ENCODE assay signal across 8 cellular contexts in genomic region chr3:52685705-52686691, GRCh38. TPM values are rescaled to one million over a fixed set of nuclear protein-coding genes. Genes with fewer than 3 reads are reported as not detected.
A peak's percentile ranks its signal among the peaks of the same experiment; 100 is the strongest.
DNase-seq lines count a peak whose midpoint lies in the region; ATAC-seq and TF ChIP-seq lines count a peak whose summit lies in the region.

A gene with protein sequence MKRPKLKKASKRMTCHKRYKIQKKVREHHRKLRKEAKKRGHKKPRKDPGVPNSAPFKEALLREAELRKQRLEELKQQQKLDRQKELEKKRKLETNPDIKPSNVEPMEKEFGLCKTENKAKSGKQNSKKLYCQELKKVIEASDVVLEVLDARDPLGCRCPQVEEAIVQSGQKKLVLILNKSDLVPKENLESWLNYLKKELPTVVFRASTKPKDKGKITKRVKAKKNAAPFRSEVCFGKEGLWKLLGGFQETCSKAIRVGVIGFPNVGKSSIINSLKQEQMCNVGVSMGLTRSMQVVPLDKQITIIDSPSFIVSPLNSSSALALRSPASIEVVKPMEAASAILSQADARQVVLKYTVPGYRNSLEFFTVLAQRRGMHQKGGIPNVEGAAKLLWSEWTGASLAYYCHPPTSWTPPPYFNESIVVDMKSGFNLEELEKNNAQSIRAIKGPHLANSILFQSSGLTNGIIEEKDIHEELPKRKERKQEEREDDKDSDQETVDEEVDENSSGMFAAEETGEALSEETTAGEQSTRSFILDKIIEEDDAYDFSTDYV (plus strand): TSS chr3:52686032. CDS start chr3:52686093, 61 bp downstream.
TSS of gene PBRM1 (minus strand) at chr3:52685913.

- H3K4me2 ChIP-seq in DND-41 (ENCODE audit: insufficient read depth, low read length), result peak within 1 kb of the TSS; percentile 73

- H3K36me3 ChIP-seq in DND-41 (ENCODE audit: insufficient read depth, low read length) (peaks cover 64% of the 10 kb centered on the region), KOPT-K1 (ENCODE audit: insufficient read depth, low read length) (peaks cover 71% of the 10 kb centered on the region)

- no peaks in the 10 kb centered on the region for H3K27me3 ChIP-seq in DND-41 (ENCODE audit: insufficient read depth, low read length, poor library complexity)

- peak within 1 kb of the TSS; percentile 94 to 99 (median 98) for H3K4me3 Mint-ChIP-seq in naive B cell
- H3K4me3 Mint-ChIP-seq in stimulated activated effector memory CD8-positive, alpha-beta T cell treated with anti-CD3 and anti-CD28 coated beads, Interleukin-12 subunit alpha, Interleukin-12 subunit beta, amount 100 ng/mL, for 72 hours, result peak within 1 kb of the TSS; percentile 96

- H3K27ac Mint-ChIP-seq in naive B cell, result peak within 1 kb of the TSS; percentile 98 to 100 (median 99)
- peak within 1 kb of the TSS; percentile 98 for H3K27ac Mint-ChIP-seq in stimulated activated effector memory CD8-positive, alpha-beta T cell treated with anti-CD3 and anti-CD28 coated beads, Interleukin-12 subunit alpha, Interleukin-12 subunit beta, amount 100 ng/mL, for 72 hours

- no peaks in the 10 kb centered on the region for H3K9me3 Mint-ChIP-seq in naive B cell
- no peaks in the 10 kb centered on the region for H3K9me3 Mint-ChIP-seq in stimulated activated effector memory CD8-positive, alpha-beta T cell treated with anti-CD3 and anti-CD28 coated beads, Interleukin-12 subunit alpha, Interleukin-12 subunit beta, amount 100 ng/mL, for 72 hours

- peak within 1 kb of the TSS; percentile 88 for H3K27ac ChIP-seq in DND-41 (ENCODE audit: low read length)
- H3K27ac ChIP-seq in KOPT-K1 (ENCODE audit: low read depth, low read length, poor library complexity, severe bottlenecking), result peak within 1 kb of the TSS; percentile 82
- peak within 1 kb of the TSS; percentile 94 for H3K27ac ChIP-seq in RWPE1

- H3K4me3 ChIP-seq in DND-41 (ENCODE audit: low read depth in 1 of 2, low read length in 2 of 2), result peak within 1 kb of the TSS; percentile 69 to 80

- H2AFZ ChIP-seq in DND-41 (ENCODE audit: low read depth, low read length), result peak within 1 kb of the TSS; percentile 71

- DNase-seq in DND-41, result peak; percentile 95
- DNase-seq in RWPE1 (ENCODE audit: low spot score), result peak; percentile 86
- DNase-seq in activated T-helper 1 cell treated with anti-CD3 and anti-CD28 coated beads, Interleukin-2, amount 50 U/mL, for 16 hours (ENCODE audit: low read depth in 1 of 2, low spot score in 1 of 2), result peak; percentile 77 to 90
- peak; percentile 97 for DNase-seq in fibroblast of gingiva (ENCODE audit: low read depth)
- peak; percentile 94 for DNase-seq in naive B cell
- peak; percentile 87 to 94 for DNase-seq in stimulated activated effector memory CD8-positive, alpha-beta T cell treated with anti-CD3 and anti-CD28 coated beads, Interleukin-12 subunit alpha, Interleukin-12 subunit beta, amount 100 ng/mL, for 72 hours (ENCODE audit: low spot score in 2 of 2)

- H3K4me1 Mint-ChIP-seq in naive B cell, result peaks cover 15 to 52% (median 17%) of the 10 kb centered on the region in 3 donors
- H3K4me1 Mint-ChIP-seq in stimulated activated effector memory CD8-positive, alpha-beta T cell treated with anti-CD3 and anti-CD28 coated beads, Interleukin-12 subunit alpha, Interleukin-12 subunit beta, amount 100 ng/mL, for 72 hours, result peaks cover 67% of the 10 kb centered on the region

- peaks cover 26% of the 10 kb centered on the region; the same call in 1 of the 2 replicates for H4K20me1 ChIP-seq in DND-41 (ENCODE audit: insufficient read depth, low read length)

- CTCF ChIA-PET in RWPE1 (lab: Yijun Ruan, JAX), result no interaction called here

- H3K79me2 ChIP-seq in DND-41 (ENCODE audit: insufficient read depth, low read length), result peaks cover 91% of the 10 kb centered on the region

- no peaks in the 10 kb centered on the region for H3K9me3 ChIP-seq in DND-41 (ENCODE audit: insufficient read depth, low read length, severe bottlenecking)
- no peaks in the 10 kb centered on the region for H3K9me3 ChIP-seq in KOPT-K1 (ENCODE audit: insufficient read depth, low read length, poor library complexity, severe bottlenecking)

- TF ChIP-seq CTCF in DND-41 (IDR thresholded peaks at IDR 0.05; ENCODE audit: borderline replicate concordance, extremely low read depth, low read length, poor library complexity, severe bottlenecking) (no peak), RWPE1 (conservative IDR thresholded peaks at IDR 0.05; ENCODE audit: low read depth) (no peak)

- H3K36me3 Mint-ChIP-seq in naive B cell, result peaks cover 9 to 21% of the 10 kb centered on the region in 2 donors
- H3K36me3 Mint-ChIP-seq in stimulated activated effector memory CD8-positive, alpha-beta T cell treated with anti-CD3 and anti-CD28 coated beads, Interleukin-12 subunit alpha, Interleukin-12 subunit beta, amount 100 ng/mL, for 72 hours, result peaks cover 91% of the 10 kb centered on the region

- peaks cover 49% of the 10 kb centered on the region for H3K4me1 ChIP-seq in DND-41 (ENCODE audit: insufficient read depth, low read length)

- POLR2A ChIA-PET in RWPE1 (lab: Yijun Ruan, JAX; ENCODE audit: low non-redundant PET), result no interaction called here

- peak; percentile 83 for ATAC-seq in DND-41 (ENCODE audit: insufficient read depth, low read depth)
- ATAC-seq in GM21737 (IDR thresholded peaks at IDR 0.05; ENCODE audit: unreplicated experiment), result peak; percentile 70
- peak; percentile 76 for ATAC-seq in naive B cell (ENCODE audit: low read depth in 2 of 2)
- peak; percentile 86 for ATAC-seq in stimulated activated effector memory CD8-positive, alpha-beta T cell treated with anti-CD3 and anti-CD28 coated beads, Interleukin-12 subunit alpha, Interleukin-12 subunit beta, amount 100 ng/mL, for 72 hours

- H3K9ac ChIP-seq in DND-41 (ENCODE audit: low read depth, low read length), result peak within 1 kb of the TSS; percentile 70

- no peaks in the 10 kb centered on the region for H3K27me3 Mint-ChIP-seq in naive B cell

RNA-seq across cellular contexts. Expression of the first gene that starts in this region (rescaled TPM):
- polyA plus RNA-seq in naive B cell (ENCODE audit: low read depth in 6 of 6), result 10 to 100 TPM; 39.2 to 63.8 (median 58.2) TPM

RNA-seq across cellular contexts. Expression of gene PBRM1, which starts in this region (rescaled TPM):
- 100 to 1,000 TPM in 3 of 6 donors, 10 to 100 TPM in 3; 88.7 to 133 (median 95.8) TPM for polyA plus RNA-seq in naive B cell (ENCODE audit: low read depth in 6 of 6)

Comparison
In these comparisons a context has a peak if more than half of its experiments do, and no peak if none do; other contexts are left out.
1. Peak in every context shown above with its lines: DNase-seq, ATAC-seq, H3K4me3 ChIP-seq and H3K27ac ChIP-seq.